ENCODE assay signal across 17 cellular contexts in genomic region chr5:25970906-25971489, GRCh38.
DNase-seq lines count a peak whose midpoint lies in the region; ATAC-seq and TF ChIP-seq lines count a peak whose summit lies in the region.
"Had no signal": no experiment of that assay in that cellular context is flagged by ENCODE, and none has a peak within 500 bp of the region (broad histone marks: within the 10 kb centered on the region; RNA-seq: fewer than 3 reads in every experiment).

No MANE protein-coding gene starts in this region.

- H3K4me3 Mint-ChIP-seq in H9: no peak overlapping the region
- H3K4me3 Mint-ChIP-seq: B cell; CD4-positive, CD25-positive, alpha-beta regulatory T cell; CD8-positive, alpha-beta T cell; GM23338; HFFc6 had no signal

- no peaks in the 10 kb centered on the region; a peak in 1 of 7 replicates for H3K36me3 Mint-ChIP-seq in H9 (ENCODE audit: insufficient read depth in 1 of 3, low read depth in 3 of 3)
- H3K36me3 Mint-ChIP-seq: CD4-positive, CD25-positive, alpha-beta regulatory T cell; CD8-positive, alpha-beta T cell had no signal

- H3K9me3 ChIP-seq in Karpas-422 (ENCODE audit: low read length) (no peaks in the 10 kb centered on the region), OCI-LY3 (ENCODE audit: insufficient read depth, low read length) (no peaks in the 10 kb centered on the region), H9 (ENCODE audit: control insufficient read depth, low read depth, low read length) (no peaks in the 10 kb centered on the region)
- H3K9me3 ChIP-seq: BLaER1, HAP-1 had no signal

- H3K14ac ChIP-seq in H9 (ENCODE audit: insufficient read depth, low read length): no peak overlapping the region

- no peak overlapping the region for H2BK5ac ChIP-seq in H9 (ENCODE audit: insufficient read length, low read length)

- no peaks in the 10 kb centered on the region for H3K23me2 ChIP-seq in H9 (ENCODE audit: insufficient read length, low read depth, low read length, poor library complexity, severe bottlenecking)

- H2AK5ac ChIP-seq in H9 (ENCODE audit: insufficient read length, low read length): no peak overlapping the region

- H4K5ac ChIP-seq in H9 (ENCODE audit: insufficient read length, low read depth, low read length): no peak overlapping the region

- H4K91ac ChIP-seq in H9 (ENCODE audit: insufficient read length, low read depth, low read length): no peak overlapping the region

- no CpG with 5 or more reads among the region's 3 CpGs for WGBS in H9 (ENCODE audit: extremely low coverage, insufficient read length, low lambda C conversion rate)

- no peaks in the 10 kb centered on the region for H3K27me3 ChIP-seq in Karpas-422 (ENCODE audit: low read length)
- no peaks in the 10 kb centered on the region for H3K27me3 ChIP-seq in OCI-LY3 (ENCODE audit: low read depth, low read length)
- no peaks in the 10 kb centered on the region for H3K27me3 ChIP-seq in H9 (ENCODE audit: insufficient read depth, low read length)
- H3K27me3 ChIP-seq: BLaER1 had no signal

- no peak overlapping the region for H2BK12ac ChIP-seq in H9 (ENCODE audit: insufficient read length, low read depth, low read length)

- DNase-seq in Karpas-422 (no peak), left lobe of liver (ENCODE audit: low spot score) (no peak), H9 (no peak), NCI-H1417 treated with DMSO at 0.1 percent for 48 hours (lab: John Stamatoyannopoulos, UW) (no peak)
- DNase-seq: Caco-2; CD4-positive, CD25-positive, alpha-beta regulatory T cell; CD8-positive, alpha-beta T cell; DMS153; DND-41; HFFc6 had no signal

- H3K27me3 Mint-ChIP-seq in H9 (ENCODE audit: low read depth): no peaks in the 10 kb centered on the region
- H3K27me3 Mint-ChIP-seq: B cell; CD4-positive, CD25-positive, alpha-beta regulatory T cell had no signal

- H3K79me2 ChIP-seq in Karpas-422 (ENCODE audit: low read length): no peaks in the 10 kb centered on the region
- H3K79me2 ChIP-seq in OCI-LY3 (ENCODE audit: low read length): no peaks in the 10 kb centered on the region
- no peaks in the 10 kb centered on the region for H3K79me2 ChIP-seq in H9 (ENCODE audit: insufficient read depth, low read length)

- H3K36me3 ChIP-seq in Karpas-422 (ENCODE audit: insufficient read depth, low read length) (no peaks in the 10 kb centered on the region), OCI-LY3 (replicated peaks; ENCODE audit: low read depth, low read length) (peaks cover 12% of the 10 kb centered on the region)
- H3K36me3 ChIP-seq: BLaER1, HAP-1 had no signal

- H2BK120ac ChIP-seq in H9 (ENCODE audit: low read depth, low read length, poor library complexity, severe bottlenecking): no peak overlapping the region

- H3K9ac ChIP-seq in Karpas-422 (ENCODE audit: low read length) (no peak overlapping the region), OCI-LY3 (ENCODE audit: low read length) (peak overlapping the region; percentile 29; the same call in 1 of the 2 replicates), H9 (ENCODE audit: extremely low read depth, insufficient read length, low read length) (no peak overlapping the region)
- H3K9ac ChIP-seq: BLaER1 had no signal

- H3K4me1 Mint-ChIP-seq in H9: no peaks in the 10 kb centered on the region
- H3K4me1 Mint-ChIP-seq: B cell; CD4-positive, CD25-positive, alpha-beta regulatory T cell; GM23338 had no signal

- H3K4me2 ChIP-seq in Karpas-422 (ENCODE audit: low read depth, low read length, poor library complexity, severe bottlenecking): no peak overlapping the region
- H3K4me2 ChIP-seq in OCI-LY3 (ENCODE audit: low read length): peak overlapping the region; percentile 30
- H3K4me2 ChIP-seq in H9 (ENCODE audit: insufficient read depth, insufficient read length, low read length): no peak overlapping the region
- H3K4me2 ChIP-seq: BLaER1, GM23338 had no signal

- H3K9me2 ChIP-seq in Karpas-422 (replicated peaks; ENCODE audit: insufficient read depth, low read length): no peaks in the 10 kb centered on the region

- H3K56ac ChIP-seq in H9 (ENCODE audit: insufficient read length, low read depth, low read length): no peak overlapping the region

- no peak overlapping the region for H3K18ac ChIP-seq in H9 (ENCODE audit: insufficient read length, low read depth, low read length)

- TF ChIP-seq CTCF in OCI-LY3 (IDR thresholded peaks at IDR 0.05; ENCODE audit: low read depth, low read length) (no peak), H9 (conservative IDR thresholded peaks at IDR 0.05) (no peak)

- no peaks in the 10 kb centered on the region for H3K79me1 ChIP-seq in H9 (ENCODE audit: insufficient read depth, low read depth, low read length, poor library complexity, severe bottlenecking)

- no peaks in the 10 kb centered on the region for H4K20me1 ChIP-seq in Karpas-422 (ENCODE audit: insufficient read depth, low read depth, low read length)
- no peaks in the 10 kb centered on the region for H4K20me1 ChIP-seq in OCI-LY3 (ENCODE audit: insufficient read depth, low read length)
- no peaks in the 10 kb centered on the region for H4K20me1 ChIP-seq in H9 (ENCODE audit: control insufficient read depth, insufficient read depth, insufficient read length)
- H4K20me1 ChIP-seq: BLaER1 had no signal

- H3T11ph ChIP-seq in H9 (ENCODE audit: low read length): no peak overlapping the region

- H3K4me3 ChIP-seq in Karpas-422 (ENCODE audit: low read length) (no peak overlapping the region), OCI-LY3 (ENCODE audit: low read length) (no peak overlapping the region; the same call in 1 of the 2 replicates)
- H3K4me3 ChIP-seq: BLaER1, GM23338, HAP-1 had no signal

- H4K8ac ChIP-seq in H9 (replicated peaks; ENCODE audit: insufficient read length, low read depth, low read length): no peak overlapping the region

- no peak overlapping the region for H3K23ac ChIP-seq in H9 (ENCODE audit: insufficient read length, low read depth, low read length)

- no peak overlapping the region for H3K27ac Mint-ChIP-seq in H9
- H3K27ac Mint-ChIP-seq: B cell; CD4-positive, CD25-positive, alpha-beta regulatory T cell; CD8-positive, alpha-beta T cell; GM23338; HFFc6 had no signal

- H3K27ac ChIP-seq in Karpas-422 (ENCODE audit: low read length): no peak overlapping the region
- peak overlapping the region; percentile 80 for H3K27ac ChIP-seq in OCI-LY3 (ENCODE audit: low read length)
- no peak overlapping the region for H3K27ac ChIP-seq in H9 (ENCODE audit: insufficient read length, low read depth, low read length)
- H3K27ac ChIP-seq: BLaER1, C4-2B had no signal

- H2AFZ ChIP-seq in Karpas-422 (ENCODE audit: low read length) (0 out of 2 replicates have a peak overlapping the region, but pooled peaks have one; percentile 14), OCI-LY3 (ENCODE audit: low read depth, low read length) (no peak overlapping the region), H9 (ENCODE audit: low read length) (no peak overlapping the region)
- H2AFZ ChIP-seq: GM23338 had no signal

- no peak overlapping the region for H2BK15ac ChIP-seq in H9 (ENCODE audit: low read depth, low read length)

- no peaks in the 10 kb centered on the region for H3K4me1 ChIP-seq in Karpas-422 (ENCODE audit: low read length)
- H3K4me1 ChIP-seq in OCI-LY3 (ENCODE audit: low read length): peaks cover 55% of the 10 kb centered on the region
- H3K4me1 ChIP-seq in H9 (ENCODE audit: insufficient read depth, low read length): no peaks in the 10 kb centered on the region
- H3K4me1 ChIP-seq: BLaER1, Caco-2, HAP-1 had no signal

- H2BK20ac ChIP-seq in H9 (ENCODE audit: low read depth, low read length, poor library complexity, severe bottlenecking): no peak overlapping the region

- no peak overlapping the region for H3K4ac ChIP-seq in H9 (ENCODE audit: low read depth, low read length)

- peaks cover 3 to 13% of the 10 kb centered on the region in 2 experiments; a peak in 3 of 5 replicates for H3K9me3 Mint-ChIP-seq in H9

- ATAC-seq in left lobe of liver: peak; percentile 86
- ATAC-seq in GM19463 (IDR thresholded peaks at IDR 0.05; ENCODE audit: unreplicated experiment): no peak
- ATAC-seq: CD8-positive, alpha-beta T cell; GM23338 had no signal
